In genomic region chr10:132510174-132510611, GRCh38 we compare ENCODE assay signal across 17 cellular contexts. TPM values are rescaled to one million over a fixed set of nuclear protein-coding genes. Genes with fewer than 3 reads are reported as not detected.
DNase-seq lines count a peak whose midpoint lies in the region; ATAC-seq and TF ChIP-seq lines count a peak whose summit lies in the region.
"Had no signal": no experiment of that assay in that cellular context is flagged by ENCODE, and none has a peak within 500 bp of the region (broad histone marks: within the 10 kb centered on the region; RNA-seq: fewer than 3 reads in every experiment).

No MANE protein-coding gene starts in this region.

- no peak overlapping the region for H3K9ac ChIP-seq in endodermal cell (ENCODE audit: extremely low read depth, low read length, poor library complexity, severe bottlenecking)

- no peaks in the 10 kb centered on the region for H3K9me3 Mint-ChIP-seq in endodermal cell
- H3K9me3 Mint-ChIP-seq in CD8-positive, alpha-beta memory T cell: peaks cover 0 to 2% (median 0%) of the 10 kb centered on the region in 5 donors

- TF ChIP-seq CTCF in endodermal cell (conservative IDR thresholded peaks at IDR 0.05): no peak
- no peak for TF ChIP-seq CTCF in osteoblast (IDR thresholded peaks at IDR 0.05; ENCODE audit: extremely low read depth, low read depth, low read length)
- no peak for TF ChIP-seq CTCF in upper lobe of left lung (IDR thresholded peaks at IDR 0.05)

- ATAC-seq in upper lobe of left lung (ENCODE audit: low FRiP score in 2 of 2) (no peak), HG02884 (IDR thresholded peaks at IDR 0.05; ENCODE audit: unreplicated experiment) (no peak)

- H3K4me3 ChIP-seq in endodermal cell (ENCODE audit: low read length): no peak overlapping the region
- H3K4me3 ChIP-seq in osteoblast (ENCODE audit: insufficient read depth, low read length): no peak overlapping the region
- H3K4me3 ChIP-seq in upper lobe of left lung: no peak overlapping the region
- no peak overlapping the region for H3K4me3 ChIP-seq in CD8-positive, alpha-beta memory T cell (ENCODE audit: low read length)
- H3K4me3 ChIP-seq: GM12878 had no signal

- no peak overlapping the region for H3K27ac Mint-ChIP-seq in endodermal cell
- H3K27ac Mint-ChIP-seq in CD8-positive, alpha-beta memory T cell: no peak overlapping the region

- CTCF ChIA-PET in CD8-positive, alpha-beta memory T cell (lab: Charles Lee): no interaction called here

- peak; percentile 55 for DNase-seq in activated effector memory CD4-positive, alpha-beta T cell treated with anti-CD3 and anti-CD28 coated beads, Interleukin-2, amount 50 U/mL, for 16 hours
- DNase-seq in activated effector memory CD4-positive, alpha-beta T cell treated with Interleukin-2 at 50 U/mL for 16 hours: no peak
- peak; percentile 26 for DNase-seq in endodermal cell
- peak; percentile 61 for DNase-seq in osteoblast (ENCODE audit: insufficient read length, low spot score, missing footprints)
- peak; percentile 19 to 78 for DNase-seq in upper lobe of left lung
- DNase-seq in GOT3 (lab: John Stamatoyannopoulos, UW): no peak
- DNase-seq in CD8-positive, alpha-beta memory T cell: no peak
- DNase-seq: C1 segment of cervical spinal cord, HCEC 1CT, NCI-H1436, NCI-H2081 treated with DMSO at 0.1 percent for 48 hours, NCI-H2227 treated with DMSO at 0.1 percent for 48 hours, NCI-H526, OCI-M1 had no signal

- POLR2A ChIA-PET in CD8-positive, alpha-beta memory T cell (lab: Charles Lee): no interaction called here

- H3K36me3 Mint-ChIP-seq in endodermal cell (ENCODE audit: low read depth): no peaks in the 10 kb centered on the region
- H3K36me3 Mint-ChIP-seq in CD8-positive, alpha-beta memory T cell: no peaks in the 10 kb centered on the region

- 88 to 94% methylated on average over 8 to 15 of the region's 15 CpGs for WGBS in endodermal cell (ENCODE audit: insufficient coverage in 1 of 2, insufficient read length in 1 of 2), 2 experiments
- 80 to 88% methylated on average over 6 to 8 of the region's 15 CpGs for WGBS in upper lobe of left lung, 2 donors

- no peak overlapping the region for H3K4me2 ChIP-seq in osteoblast (ENCODE audit: insufficient read depth, low read length)

- no peak overlapping the region for H3K27ac ChIP-seq in endodermal cell (ENCODE audit: low read depth, low read length)
- no peak overlapping the region for H3K27ac ChIP-seq in osteoblast (ENCODE audit: low read depth, low read length)
- no peak overlapping the region for H3K27ac ChIP-seq in upper lobe of left lung
- H3K27ac ChIP-seq in CD8-positive, alpha-beta memory T cell (ENCODE audit: low read depth, low read length): no peak overlapping the region
- H3K27ac ChIP-seq: RWPE1 had no signal

- TF ChIP-seq EP300 in upper lobe of left lung (IDR thresholded peaks at IDR 0.05): no peak

- H3K4me1 Mint-ChIP-seq in endodermal cell: no peaks in the 10 kb centered on the region
- H3K4me1 Mint-ChIP-seq in CD8-positive, alpha-beta memory T cell: no peaks in the 10 kb centered on the region

- peaks cover 5% of the 10 kb centered on the region for H3K27me3 Mint-ChIP-seq in endodermal cell (ENCODE audit: insufficient read depth)
- no peaks in the 10 kb centered on the region for H3K27me3 Mint-ChIP-seq in CD8-positive, alpha-beta memory T cell

- H3K79me2 ChIP-seq in osteoblast (ENCODE audit: insufficient read depth, low read length): no peaks in the 10 kb centered on the region

- H2AFZ ChIP-seq in osteoblast (ENCODE audit: low read length): no peak overlapping the region

- TF ChIP-seq POLR2A in upper lobe of left lung (IDR thresholded peaks at IDR 0.05): no peak

- no peaks in the 10 kb centered on the region for H4K20me1 ChIP-seq in osteoblast (ENCODE audit: insufficient read depth, low read length)

- H3K4me1 ChIP-seq in endodermal cell (ENCODE audit: control insufficient read depth, insufficient read depth, low read length) (no peaks in the 10 kb centered on the region), osteoblast (ENCODE audit: insufficient read depth, low read length) (peaks cover 7% of the 10 kb centered on the region), upper lobe of left lung (peaks cover 0 to 11% (median 7%) of the 10 kb centered on the region in 4 donors)
- H3K4me1 ChIP-seq in CD8-positive, alpha-beta memory T cell (ENCODE audit: insufficient read depth, low read length): no peaks in the 10 kb centered on the region

- no peaks in the 10 kb centered on the region for H3K9me3 ChIP-seq in endodermal cell (ENCODE audit: control insufficient read depth, low read length)
- H3K9me3 ChIP-seq in osteoblast (ENCODE audit: low read depth, low read length): no peaks in the 10 kb centered on the region
- H3K9me3 ChIP-seq in upper lobe of left lung: no peaks in the 10 kb centered on the region
- H3K9me3 ChIP-seq in CD8-positive, alpha-beta memory T cell (ENCODE audit: low read length): no peaks in the 10 kb centered on the region

- H3K36me3 ChIP-seq in endodermal cell (ENCODE audit: control insufficient read depth, insufficient read depth, low read length) (no peaks in the 10 kb centered on the region), osteoblast (ENCODE audit: insufficient read depth, low read length) (no peaks in the 10 kb centered on the region), upper lobe of left lung (no peaks in the 10 kb centered on the region)
- no peaks in the 10 kb centered on the region for H3K36me3 ChIP-seq in CD8-positive, alpha-beta memory T cell (ENCODE audit: insufficient read depth, low read length)

- H3K27me3 ChIP-seq in endodermal cell (ENCODE audit: control insufficient read depth, insufficient read depth, low read length, poor library complexity, severe bottlenecking) (no peaks in the 10 kb centered on the region), osteoblast (ENCODE audit: insufficient read depth, low read length) (no peaks in the 10 kb centered on the region), upper lobe of left lung (no peaks in the 10 kb centered on the region)
- H3K27me3 ChIP-seq in CD8-positive, alpha-beta memory T cell (ENCODE audit: insufficient read depth, low read length, poor library complexity, severe bottlenecking): no peaks in the 10 kb centered on the region

- no peak overlapping the region for H3K4me3 Mint-ChIP-seq in endodermal cell
- no peak overlapping the region for H3K4me3 Mint-ChIP-seq in CD8-positive, alpha-beta memory T cell

RNA-seq across cellular contexts. Expression of gene INPP5A, which starts 27.4 kb away (rescaled TPM):
- total RNA-seq in endodermal cell (10 to 100 TPM; 20.7 to 26.7 TPM), osteoblast (20.9 and 22.8 TPM in 2 replicates), upper lobe of left lung (10 to 100 TPM; 28.6 to 81.7 (median 44.8) TPM)
- polyA plus RNA-seq in endodermal cell (2013, experiment 1 of 2): 21.7 TPM
- polyA plus RNA-seq in endodermal cell (2013, experiment 2 of 2): 20.9 TPM
- 1 to 10 TPM; 4.8 to 6.1 TPM for total RNA-seq in CD8-positive, alpha-beta memory T cell
- 1.1 TPM for polyA plus RNA-seq in CD8-positive, alpha-beta memory T cell

Comparison
In these comparisons a context has a peak if more than half of its experiments do, and no peak if none do; other contexts are left out.
1. DNase-seq: peak in activated effector memory CD4-positive, alpha-beta T cell treated with anti-CD3 and anti-CD28 coated beads, Interleukin-2, amount 50 U/mL, for 16 hours (single experiment), endodermal cell (single experiment), osteoblast (single experiment) and upper lobe of left lung (2 of 2); none in activated effector memory CD4-positive, alpha-beta T cell treated with Interleukin-2 at 50 U/mL for 16 hours (single experiment), GOT3 (single experiment) and CD8-positive, alpha-beta memory T cell (0 of 5).